Comparison of ENCODE assay signal across 13 cellular contexts in the genomic region with DNA sequence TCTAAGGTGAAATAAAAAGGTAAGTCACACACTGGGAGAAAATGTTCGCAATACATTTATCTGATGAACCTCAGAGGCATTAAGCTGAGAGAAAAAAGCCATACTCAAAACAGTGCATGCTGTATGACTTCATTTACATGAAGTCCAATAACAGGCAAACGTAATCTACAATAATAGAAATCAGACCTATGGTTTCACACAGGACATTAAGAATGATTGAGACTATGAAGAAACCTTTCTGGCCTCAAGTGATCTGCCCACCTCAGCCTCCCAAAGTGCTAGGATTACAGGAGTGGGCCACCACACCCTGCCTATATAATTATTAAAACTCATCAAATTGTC.
"Had no signal": no experiment of that assay in that cellular context is flagged by ENCODE, and none has a peak within 500 bp of the region (broad histone marks: within the 10 kb centered on the region; RNA-seq: fewer than 3 reads in every experiment).

No MANE protein-coding gene starts in this region.

- H3K4me3 ChIP-seq: coronary artery, right atrium auricular region, tibial nerve had no signal

- DNase-seq: activated CD4-positive, alpha-beta T cell treated with anti-CD3 and anti-CD28 coated beads, Interleukin-2, amount 50 U/mL, for 1 hour; activated naive CD8-positive, alpha-beta T cell treated with anti-CD3 and anti-CD28 coated beads, Interleukin-2, amount 10 ng/mL, durations not matched to agents 7 days and 5 days; effector CD8-positive, alpha-beta T cell; foreskin fibroblast; nephron progenitor cell; occipital lobe; stimulated activated CD4-positive, alpha-beta T cell treated with anti-CD3 and anti-CD28 coated beads, Interleukin-2, amount 100 ng/mL, for 48 hours; stimulated activated naive CD4-positive, alpha-beta T cell treated with Interleukin-2 at 50 U/mL for 16 hours; substantia nigra had no signal

- H3K27me3 ChIP-seq: right atrium auricular region, tibial nerve had no signal

- ATAC-seq: activated CD4-positive, CD25-positive, alpha-beta regulatory T cell treated with anti-CD3 and anti-CD28 coated beads, Interleukin-2, amount 50 U/mL, for 24 hours had no signal

- H3K27ac ChIP-seq: coronary artery, right atrium auricular region, tibial nerve had no signal

- H3K9me3 ChIP-seq: right atrium auricular region had no signal

- H3K36me3 ChIP-seq: right atrium auricular region, tibial nerve had no signal
